ENCODE assay signal across 8 cellular contexts in the genomic region with DNA sequence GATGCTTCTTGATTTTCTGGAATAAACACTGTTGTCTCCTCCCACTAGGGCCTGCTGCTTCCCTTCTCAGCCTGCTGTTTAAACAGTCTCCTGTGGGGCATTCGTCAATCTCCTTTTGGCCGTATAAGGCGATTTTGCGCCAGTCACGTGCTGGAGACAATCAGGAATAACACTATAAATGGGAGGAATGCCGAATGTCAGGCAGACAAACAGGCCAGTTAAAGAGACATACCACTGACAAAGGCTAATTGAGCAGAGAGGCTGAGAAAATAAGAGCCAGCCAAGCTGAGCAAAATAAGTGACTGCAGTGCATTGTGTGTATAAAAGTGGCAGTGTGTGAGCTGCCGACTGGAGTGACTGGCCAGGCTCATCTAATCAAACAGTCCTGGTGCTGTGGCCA. TPM values are rescaled to one million over a fixed set of nuclear protein-coding genes. Genes with fewer than 3 reads are reported as not detected.
A peak's percentile ranks its signal among the peaks of the same experiment; 100 is the strongest.
DNase-seq lines count a peak whose midpoint lies in the region; ATAC-seq and TF ChIP-seq lines count a peak whose summit lies in the region.

No MANE protein-coding gene starts in this region.

- H3K4me1 ChIP-seq in HCT116 (ENCODE audit: control insufficient read depth in 1 of 2, insufficient read depth in 2 of 2, low read length in 2 of 2), result no peaks in the 10 kb centered on the region

- H3K36me3 ChIP-seq in HCT116 (ENCODE audit: control insufficient read depth in 1 of 2, insufficient read depth in 2 of 2, low read length in 2 of 2), result no peaks in the 10 kb centered on the region

- TF ChIP-seq RAD21 in HCT116 (IDR thresholded peaks at IDR 0.05; ENCODE audit: low read depth), result no peak

- POLR2A ChIA-PET in HCT116 (lab: Charles Lee), result no interaction called here

- no TSS peak for BruUV-seq in HCT116 (replicated peaks; lab: Mats Ljungman, UMichigan)

- no peak for TF ChIP-seq POLR2A in HCT116 (IDR thresholded peaks at IDR 0.05; ENCODE audit: borderline replicate concordance, extremely low read depth, insufficient read depth, insufficient read length)

- H3K27me3 ChIP-seq in HCT116 (ENCODE audit: insufficient read depth, low read length), result no peaks in the 10 kb centered on the region

- ATAC-seq in HCT116 (peak; percentile 36; the same call in 1 of the 2 replicates), omental fat pad (ENCODE audit: low FRiP score) (no peak)

- TF ChIP-seq CTCF in HCT116 (IDR thresholded peaks at IDR 0.05 in 2 of 3, conservative IDR thresholded peaks at IDR 0.05 in 1 of 3; ENCODE audit: borderline replicate concordance in 1 of 3, insufficient read depth in 1 of 3, low read depth in 2 of 3, low read length in 2 of 3), result no peak
- no peak for TF ChIP-seq CTCF in omental fat pad (IDR thresholded peaks at IDR 0.05)

- H3K27ac ChIP-seq in HCT116 (ENCODE audit: low read depth, low read length), result no peak overlapping the region

- intact Hi-C loops in HCT116 (cut with micrococcal nuclease), result no loop called here

- no peak overlapping the region for H3K4me3 ChIP-seq in HCT116 (replicated peaks in 1 of 2; ENCODE audit: low read depth in 1 of 2, low read length in 2 of 2)

- no peaks in the 10 kb centered on the region for H3K9me2 ChIP-seq in HCT116 (ENCODE audit: insufficient read depth)

- DNase-seq in HCT116 (ENCODE audit: low read depth, low spot score) (no peak), NCI-H748 treated with DMSO at 0.1 percent for 48 hours (lab: John Stamatoyannopoulos, UW) (peak; percentile 88), fibroblast of gingiva (ENCODE audit: low read depth) (peak; percentile 53), myocyte (ENCODE audit: low read depth) (peak; percentile 44), omental fat pad (ENCODE audit: low spot score) (no peak)
- DNase-seq in stimulated activated CD4-positive, alpha-beta T cell treated with anti-CD3 and anti-CD28 coated beads, Interleukin-4, amount 100 ng/mL, for 24 hours, result no peak
- no peak for DNase-seq in activated CD4-positive, alpha-beta T cell treated with anti-CD3 and anti-CD28 coated beads for 1 hour
- no peak for DNase-seq in activated CD4-positive, alpha-beta T cell treated with anti-CD3 and anti-CD28 coated beads, Interleukin-2, amount 50 U/mL, for 4 hours

- no peak overlapping the region for H2AFZ ChIP-seq in HCT116 (ENCODE audit: low read depth, low read length, poor library complexity, severe bottlenecking)

- no peak overlapping the region for H3K4me2 ChIP-seq in HCT116 (ENCODE audit: low read length)

- CTCF ChIA-PET in HCT116 (lab: Charles Lee), result interaction anchor here (2.9 kb wide), 1 partner anchor 15 kb away, joined by 13 read pairs; no protein-coding TSS in a partner anchor

- no peak overlapping the region for H3K9ac ChIP-seq in HCT116 (ENCODE audit: low read length)

- H4K20me1 ChIP-seq in HCT116 (ENCODE audit: insufficient read depth), result no peaks in the 10 kb centered on the region

- RAD21 ChIA-PET in HCT116 (lab: Charles Lee; ENCODE audit: low non-redundant PET in 1 of 2, low total read pairs in 2 of 2, uncharacterized antibody in 2 of 2, unreplicated experiment in 2 of 2), result no interaction called here

- no peaks in the 10 kb centered on the region for H3K9me3 ChIP-seq in HCT116 (ENCODE audit: control insufficient read depth in 1 of 2, insufficient read depth in 1 of 2, low read depth in 1 of 2, low read length in 2 of 2)

- H3K79me2 ChIP-seq in HCT116 (ENCODE audit: insufficient read depth, low read length), result no peaks in the 10 kb centered on the region

TF ChIP-seq in HCT116, 20 proteins besides CTCF, POLR2A, EP300 and RAD21:
- TF ChIP-seq ZFX (IDR thresholded peaks at IDR 0.05) (no peak), ELF1 (IDR thresholded peaks at IDR 0.05; ENCODE audit: borderline replicate concordance, low read depth) (no peak), EGR1 (IDR thresholded peaks at IDR 0.05; ENCODE audit: low read depth) (no peak), FOSL1 (IDR thresholded peaks at IDR 0.05; ENCODE audit: low read depth) (no peak), TCF7L2 (IDR thresholded peaks at IDR 0.05; ENCODE audit: borderline replicate concordance, extremely low read depth, insufficient read depth, insufficient read length) (no peak), SIN3A (IDR thresholded peaks at IDR 0.05; ENCODE audit: low read depth) (no peak), CBX3 (IDR thresholded peaks at IDR 0.05; ENCODE audit: low read depth) (no peak), CEBPB (IDR thresholded peaks at IDR 0.05; ENCODE audit: low read depth) (no peak)
- TF ChIP-seq, protein P1, sequence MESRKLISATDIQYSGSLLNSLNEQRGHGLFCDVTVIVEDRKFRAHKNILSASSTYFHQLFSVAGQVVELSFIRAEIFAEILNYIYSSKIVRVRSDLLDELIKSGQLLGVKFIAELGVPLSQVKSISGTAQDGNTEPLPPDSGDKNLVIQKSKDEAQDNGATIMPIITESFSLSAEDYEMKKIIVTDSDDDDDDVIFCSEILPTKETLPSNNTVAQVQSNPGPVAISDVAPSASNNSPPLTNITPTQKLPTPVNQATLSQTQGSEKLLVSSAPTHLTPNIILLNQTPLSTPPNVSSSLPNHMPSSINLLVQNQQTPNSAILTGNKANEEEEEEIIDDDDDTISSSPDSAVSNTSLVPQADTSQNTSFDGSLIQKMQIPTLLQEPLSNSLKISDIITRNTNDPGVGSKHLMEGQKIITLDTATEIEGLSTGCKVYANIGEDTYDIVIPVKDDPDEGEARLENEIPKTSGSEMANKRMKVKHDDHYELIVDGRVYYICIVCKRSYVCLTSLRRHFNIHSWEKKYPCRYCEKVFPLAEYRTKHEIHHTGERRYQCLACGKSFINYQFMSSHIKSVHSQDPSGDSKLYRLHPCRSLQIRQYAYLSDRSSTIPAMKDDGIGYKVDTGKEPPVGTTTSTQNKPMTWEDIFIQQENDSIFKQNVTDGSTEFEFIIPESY (IDR thresholded peaks at IDR 0.05; ENCODE audit: extremely low read depth, insufficient replicate concordance, low read length), result no peak
- TF ChIP-seq, protein P2, sequence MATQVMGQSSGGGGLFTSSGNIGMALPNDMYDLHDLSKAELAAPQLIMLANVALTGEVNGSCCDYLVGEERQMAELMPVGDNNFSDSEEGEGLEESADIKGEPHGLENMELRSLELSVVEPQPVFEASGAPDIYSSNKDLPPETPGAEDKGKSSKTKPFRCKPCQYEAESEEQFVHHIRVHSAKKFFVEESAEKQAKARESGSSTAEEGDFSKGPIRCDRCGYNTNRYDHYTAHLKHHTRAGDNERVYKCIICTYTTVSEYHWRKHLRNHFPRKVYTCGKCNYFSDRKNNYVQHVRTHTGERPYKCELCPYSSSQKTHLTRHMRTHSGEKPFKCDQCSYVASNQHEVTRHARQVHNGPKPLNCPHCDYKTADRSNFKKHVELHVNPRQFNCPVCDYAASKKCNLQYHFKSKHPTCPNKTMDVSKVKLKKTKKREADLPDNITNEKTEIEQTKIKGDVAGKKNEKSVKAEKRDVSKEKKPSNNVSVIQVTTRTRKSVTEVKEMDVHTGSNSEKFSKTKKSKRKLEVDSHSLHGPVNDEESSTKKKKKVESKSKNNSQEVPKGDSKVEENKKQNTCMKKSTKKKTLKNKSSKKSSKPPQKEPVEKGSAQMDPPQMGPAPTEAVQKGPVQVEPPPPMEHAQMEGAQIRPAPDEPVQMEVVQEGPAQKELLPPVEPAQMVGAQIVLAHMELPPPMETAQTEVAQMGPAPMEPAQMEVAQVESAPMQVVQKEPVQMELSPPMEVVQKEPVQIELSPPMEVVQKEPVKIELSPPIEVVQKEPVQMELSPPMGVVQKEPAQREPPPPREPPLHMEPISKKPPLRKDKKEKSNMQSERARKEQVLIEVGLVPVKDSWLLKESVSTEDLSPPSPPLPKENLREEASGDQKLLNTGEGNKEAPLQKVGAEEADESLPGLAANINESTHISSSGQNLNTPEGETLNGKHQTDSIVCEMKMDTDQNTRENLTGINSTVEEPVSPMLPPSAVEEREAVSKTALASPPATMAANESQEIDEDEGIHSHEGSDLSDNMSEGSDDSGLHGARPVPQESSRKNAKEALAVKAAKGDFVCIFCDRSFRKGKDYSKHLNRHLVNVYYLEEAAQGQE (IDR thresholded peaks at IDR 0.05; ENCODE audit: low read depth), result no peak

RNA-seq across cellular contexts. Expression of a gene that starts 23.3 kb away (rescaled TPM):
- total RNA-seq in HCT116 (2021; ENCODE audit: unreplicated experiment) (8.9 TPM), myocyte (13.3 and 19.3 TPM in 2 replicates), omental fat pad (10 to 100 TPM; 16.5 to 19.1 (median 17.4) TPM)
- 5.5 and 6.4 TPM in 2 replicates for polyA plus RNA-seq in HCT116 (2012)
- 13.3 TPM for polyA plus RNA-seq in myocyte (2012)

RNA-seq across cellular contexts. Expression of a gene that starts 23.4 kb away (rescaled TPM):
- total RNA-seq in HCT116 (2021; ENCODE audit: unreplicated experiment) (16.9 TPM), myocyte (7.1 and 8.2 TPM in 2 replicates), omental fat pad (1 to 10 TPM; 2.3 to 6.2 (median 4.5) TPM)
- 9.5 and 9.9 TPM in 2 replicates for polyA plus RNA-seq in HCT116 (2012)
- polyA plus RNA-seq in myocyte (2012), result 3.3 TPM

Comparison
In these comparisons a context has a peak if more than half of its experiments do, and no peak if none do; other contexts are left out.
1. DNase-seq: peak in NCI-H748 treated with DMSO at 0.1 percent for 48 hours (single experiment), fibroblast of gingiva (single experiment) and myocyte (single experiment); none in HCT116 (single experiment), stimulated activated CD4-positive, alpha-beta T cell treated with anti-CD3 and anti-CD28 coated beads, Interleukin-4, amount 100 ng/mL, for 24 hours (single experiment), omental fat pad (single experiment), activated CD4-positive, alpha-beta T cell treated with anti-CD3 and anti-CD28 coated beads for 1 hour (single experiment) and activated CD4-positive, alpha-beta T cell treated with anti-CD3 and anti-CD28 coated beads, Interleukin-2, amount 50 U/mL, for 4 hours (0 of 2).